ENCODE assay signal across 8 cellular contexts in the genomic region with DNA sequence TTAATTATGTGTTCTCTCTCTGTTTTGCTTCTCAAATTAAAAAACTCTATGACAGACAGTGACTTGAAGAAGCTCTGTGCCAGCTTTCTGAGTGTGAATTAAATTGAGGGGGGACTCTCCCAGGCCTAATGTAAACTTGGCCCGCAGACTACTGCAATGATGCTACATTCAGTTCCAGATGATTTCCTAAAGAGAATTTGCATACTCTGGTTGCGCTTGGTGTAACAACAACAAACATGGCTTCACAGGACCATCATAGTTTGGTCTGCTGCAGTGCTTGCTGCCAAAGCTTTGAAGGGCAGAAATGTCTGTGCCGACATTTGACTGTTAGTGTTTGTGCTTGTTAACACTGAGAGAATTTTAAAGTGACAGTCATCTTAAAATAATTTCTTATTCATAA. TPM values are rescaled to one million over a fixed set of nuclear protein-coding genes. Genes with fewer than 3 reads are reported as not detected.
DNase-seq lines count a peak whose midpoint lies in the region; ATAC-seq and TF ChIP-seq lines count a peak whose summit lies in the region.

No MANE protein-coding gene starts in this region.

- no peak for TF ChIP-seq CTCF in IMR-90 (conservative IDR thresholded peaks at IDR 0.05; ENCODE audit: low read depth, low read length)

- H3K79me1 ChIP-seq in IMR-90 (ENCODE audit: low read depth in 1 of 2, low read length in 2 of 2) = no peaks in the 10 kb centered on the region
- H3K79me1 ChIP-seq in trophoblast cell (ENCODE audit: low read length) = no peaks in the 10 kb centered on the region

- H4K91ac ChIP-seq in IMR-90 (ENCODE audit: insufficient read depth, low read depth, low read length) = no peak overlapping the region
- H4K91ac ChIP-seq in trophoblast cell (ENCODE audit: low read depth, low read length) = no peak overlapping the region

- H3K4me2 ChIP-seq in IMR-90 (ENCODE audit: low read depth, low read length) (no peak overlapping the region), trophoblast cell (ENCODE audit: low read length) (no peak overlapping the region)

- H3K18ac ChIP-seq in IMR-90 (ENCODE audit: low read depth, low read length) = no peak overlapping the region
- no peak overlapping the region for H3K18ac ChIP-seq in trophoblast cell (ENCODE audit: low read length)

- H3K4me1 ChIP-seq in IMR-90 (ENCODE audit: control insufficient read depth, insufficient read depth, low read length) (peaks cover 3% of the 10 kb centered on the region; the same call in 1 of the 2 replicates), neuron (ENCODE audit: insufficient read depth, low read length) (no peaks in the 10 kb centered on the region), trophoblast cell (ENCODE audit: control insufficient read depth in 1 of 2, insufficient read depth in 2 of 2, low read length in 2 of 2) (no peaks in the 10 kb centered on the region)

- peak; percentile 29; the same call in 1 of the 2 replicates for TF ChIP-seq RAD21 in IMR-90 (IDR thresholded peaks at IDR 0.05; ENCODE audit: low read length)

- H3K4me3 ChIP-seq in IMR-90 (ENCODE audit: insufficient read depth, low read depth, low read length) = no peak overlapping the region
- H3K4me3 ChIP-seq in neuron (ENCODE audit: low read length) = no peak overlapping the region
- no peak overlapping the region for H3K4me3 ChIP-seq in trophoblast cell (ENCODE audit: low read depth, low read length)

- POLR2A ChIA-PET in IMR-90 (lab: Charles Lee; ENCODE audit: unreplicated experiment) = no interaction called here

- no peak overlapping the region for H3K14ac ChIP-seq in IMR-90 (replicated peaks; ENCODE audit: low read depth, low read length)
- no peak overlapping the region for H3K14ac ChIP-seq in trophoblast cell (ENCODE audit: low read length)

- H3K9ac ChIP-seq in IMR-90 (ENCODE audit: low read depth, low read length) (no peak overlapping the region), trophoblast cell (ENCODE audit: low read length) (no peak overlapping the region)

- H3K79me2 ChIP-seq in trophoblast cell (ENCODE audit: control insufficient read depth, insufficient read depth, low read length, poor library complexity) = no peaks in the 10 kb centered on the region

- BruUV-seq in IMR-90 (replicated peaks; lab: Mats Ljungman, UMichigan) = no TSS peak

- H2BK15ac ChIP-seq in IMR-90 (ENCODE audit: low read depth, low read length) = no peak overlapping the region

- 40% methylated on average over 1 of the region's 3 CpGs; no CpG with 5 or more reads in 1 of the 2 experiments for WGBS in IMR-90 (ENCODE audit: extremely low coverage in 2 of 2, insufficient read length in 1 of 2), 2 experiments
- no CpG with 5 or more reads among the region's 3 CpGs for WGBS in trophoblast cell (ENCODE audit: extremely low coverage, insufficient coverage, insufficient read length)

- H3K56ac ChIP-seq in IMR-90 (ENCODE audit: extremely low read depth, insufficient read depth, low read length) = no peak overlapping the region

- CTCF ChIA-PET in IMR-90 (lab: Yijun Ruan, JAX) = interaction anchor here (0.6 kb wide), 2 partner anchors 57 to 289 kb away, joined by 4 read pairs; no protein-coding TSS in a partner anchor

- no peak overlapping the region for H3K27ac ChIP-seq in IMR-90 (ENCODE audit: insufficient read depth, low read length)
- H3K27ac ChIP-seq in trophoblast cell (ENCODE audit: low read depth, low read length) = no peak overlapping the region

- H3K9me3 ChIP-seq in IMR-90 (ENCODE audit: control insufficient read depth, insufficient read depth, low read length) (no peaks in the 10 kb centered on the region), neuron (ENCODE audit: low read length) (no peaks in the 10 kb centered on the region), trophoblast cell (ENCODE audit: insufficient read depth, low read depth, low read length) (no peaks in the 10 kb centered on the region)

- H3K27me3 ChIP-seq in IMR-90 (ENCODE audit: control insufficient read depth, insufficient read depth, low read length) = no peaks in the 10 kb centered on the region
- H3K27me3 ChIP-seq in neuron (ENCODE audit: insufficient read depth, low read length) = no peaks in the 10 kb centered on the region
- H3K27me3 ChIP-seq in trophoblast cell (ENCODE audit: insufficient read depth, low read length) = no peaks in the 10 kb centered on the region

- ATAC-seq in GM18873 (IDR thresholded peaks at IDR 0.05; ENCODE audit: low FRiP score, unreplicated experiment) = peak; percentile 75
- ATAC-seq in HG02588 (IDR thresholded peaks at IDR 0.05; ENCODE audit: unreplicated experiment) = peak; percentile 80
- ATAC-seq in IMR-90 (ENCODE audit: low read depth) = peak; percentile 59
- no peak for ATAC-seq in left cardiac atrium

- dilution Hi-C loops in IMR-90 (cut with HindIII; ENCODE audit: low sequenced_read_pairs, unreplicated experiment) = loop anchor here (10.0 kb wide), 1 partner anchor 450 kb away; no protein-coding TSS in a partner anchor

- in situ Hi-C loops in IMR-90 (cut with MboI; ENCODE audit: low sequenced_read_pairs) = loop anchor here (10.0 kb wide), 1 partner anchor 310 kb away; no protein-coding TSS in a partner anchor

- no peaks in the 10 kb centered on the region for H3K9me1 ChIP-seq in IMR-90 (ENCODE audit: insufficient read depth, low read length)

- H4K20me1 ChIP-seq in IMR-90 (ENCODE audit: insufficient read depth, low read length) = no peaks in the 10 kb centered on the region

- TF ChIP-seq POLR2A in IMR-90 (IDR thresholded peaks at IDR 0.05; ENCODE audit: low read depth, low read length) = no peak

- H2BK120ac ChIP-seq in IMR-90 (ENCODE audit: low read depth, low read length) = no peak overlapping the region
- no peak overlapping the region for H2BK120ac ChIP-seq in trophoblast cell (ENCODE audit: insufficient read depth, low read length, poor library complexity)

- H2BK5ac ChIP-seq in IMR-90 (ENCODE audit: low read depth, low read length, poor library complexity, severe bottlenecking) (no peak overlapping the region), trophoblast cell (ENCODE audit: low read depth, low read length, poor library complexity) (no peak overlapping the region)

- no peak overlapping the region for H2AK9ac ChIP-seq in IMR-90 (replicated peaks; ENCODE audit: low read depth, low read length, poor library complexity)

- no peak overlapping the region for H2AFZ ChIP-seq in IMR-90 (replicated peaks; ENCODE audit: low read length, poor library complexity)
- H2AFZ ChIP-seq in neuron (ENCODE audit: low read depth, low read length) = peak overlapping the region; percentile 3
- H2AFZ ChIP-seq in trophoblast cell (ENCODE audit: insufficient read depth, low read length, poor library complexity) = no peak overlapping the region

- intact Hi-C loops in IMR-90 (cut with micrococcal nuclease) (no loop called here), left cardiac atrium (cut with DNase I) (loop anchor here in 1 of 2 donors (10.0 kb wide), 1 partner anchor 690 kb away; no protein-coding TSS in a partner anchor)

- H2BK20ac ChIP-seq in IMR-90 (ENCODE audit: low read depth, low read length) = no peak overlapping the region

- H4K8ac ChIP-seq in IMR-90 (ENCODE audit: low read depth in 2 of 2, low read length in 2 of 2) (peak overlapping the region in 1 of 2 experiments; percentile 4; a peak in 2 of 4 replicates), trophoblast cell (ENCODE audit: low read depth, low read length) (no peak overlapping the region)

- H3K36me3 ChIP-seq in IMR-90 (ENCODE audit: control insufficient read depth, insufficient read depth, low read length) (no peaks in the 10 kb centered on the region), neuron (ENCODE audit: insufficient read depth, low read length) (no peaks in the 10 kb centered on the region), trophoblast cell (ENCODE audit: control insufficient read depth in 1 of 2, insufficient read depth in 2 of 2, low read length in 2 of 2) (no peaks in the 10 kb centered on the region)

- no peak overlapping the region for H4K5ac ChIP-seq in IMR-90 (ENCODE audit: low read depth, low read length)

- no peak overlapping the region for H2BK12ac ChIP-seq in trophoblast cell (ENCODE audit: low read length)

- no peak overlapping the region for H4K12ac ChIP-seq in trophoblast cell (ENCODE audit: low read depth, low read length)

- H2AK5ac ChIP-seq in IMR-90 (ENCODE audit: low read depth, low read length) (no peak overlapping the region), trophoblast cell (ENCODE audit: low read length) (no peak overlapping the region)

- H3K4ac ChIP-seq in IMR-90 (ENCODE audit: low read depth, low read length) (no peak overlapping the region), trophoblast cell (ENCODE audit: low read depth, low read length) (no peak overlapping the region)

- H3K23ac ChIP-seq in IMR-90 (ENCODE audit: low read depth, low read length) = no peak overlapping the region
- H3K23ac ChIP-seq in trophoblast cell (ENCODE audit: low read length) = no peak overlapping the region

- DNase-seq in IMR-90 (peak; percentile 60), ecto neural progenitor cell (ENCODE audit: low spot score) (no peak), inferior parietal cortex (ENCODE audit: extremely low spot score) (no peak), trophoblast cell (no peak), left cardiac atrium (no peak)

TF ChIP-seq in IMR-90, 13 proteins besides CTCF, POLR2A, EP300 and RAD21 (continues in another document):
- TF ChIP-seq CEBPB (IDR thresholded peaks at IDR 0.05; ENCODE audit: low read depth, low read length) = no peak
- no peak for TF ChIP-seq MXI1 (IDR thresholded peaks at IDR 0.05; ENCODE audit: borderline replicate concordance, low read depth, low read length)
- TF ChIP-seq BHLHE40 (IDR thresholded peaks at IDR 0.05; ENCODE audit: low read depth, low read length) = 0 out of 2 replicates have a peak, but pooled peaks have one; percentile 3
- TF ChIP-seq CHD1 (IDR thresholded peaks at IDR 0.05; ENCODE audit: low read depth, low read length) = no peak
- TF ChIP-seq RFX5 (IDR thresholded peaks at IDR 0.05; ENCODE audit: low read depth, low read length) = no peak
- TF ChIP-seq, protein P1, sequence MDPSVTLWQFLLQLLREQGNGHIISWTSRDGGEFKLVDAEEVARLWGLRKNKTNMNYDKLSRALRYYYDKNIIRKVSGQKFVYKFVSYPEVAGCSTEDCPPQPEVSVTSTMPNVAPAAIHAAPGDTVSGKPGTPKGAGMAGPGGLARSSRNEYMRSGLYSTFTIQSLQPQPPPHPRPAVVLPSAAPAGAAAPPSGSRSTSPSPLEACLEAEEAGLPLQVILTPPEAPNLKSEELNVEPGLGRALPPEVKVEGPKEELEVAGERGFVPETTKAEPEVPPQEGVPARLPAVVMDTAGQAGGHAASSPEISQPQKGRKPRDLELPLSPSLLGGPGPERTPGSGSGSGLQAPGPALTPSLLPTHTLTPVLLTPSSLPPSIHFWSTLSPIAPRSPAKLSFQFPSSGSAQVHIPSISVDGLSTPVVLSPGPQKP (IDR thresholded peaks at IDR 0.05; ENCODE audit: borderline replicate concordance, low read depth, low read length) = no peak

RNA-seq across cellular contexts. Expression of a gene that starts 25.0 kb away (rescaled TPM):
- total RNA-seq in IMR-90 (2012; rRNA removed) = 0.18 and 0.28 TPM in 2 replicates
- 0.19 and 0.41 TPM in 2 replicates for polyA plus RNA-seq in IMR-90 (2012; rRNA removed)
- polyA plus RNA-seq in IMR-90 (2012; cell fraction: cytosol; rRNA removed) = 0.38 and 0.88 TPM in 2 replicates
- polyA plus RNA-seq in IMR-90 (2012; cell fraction: nucleus; rRNA removed; ENCODE audit: low replicate concordance) = 0.35 and 0.91 TPM in 2 replicates
- polyA plus RNA-seq in trophoblast cell (2013) = 0.03 and 0.14 TPM in 2 replicates
- total RNA-seq in left cardiac atrium = under 1 TPM; 0.38 to 0.97 TPM

Comparison
In these comparisons a context has a peak if more than half of its experiments do, and no peak if none do; other contexts are left out.
1. ATAC-seq: peak in GM18873 (single experiment), HG02588 (single experiment) and IMR-90 (single experiment); none in left cardiac atrium (0 of 2).